In the genomic region with DNA sequence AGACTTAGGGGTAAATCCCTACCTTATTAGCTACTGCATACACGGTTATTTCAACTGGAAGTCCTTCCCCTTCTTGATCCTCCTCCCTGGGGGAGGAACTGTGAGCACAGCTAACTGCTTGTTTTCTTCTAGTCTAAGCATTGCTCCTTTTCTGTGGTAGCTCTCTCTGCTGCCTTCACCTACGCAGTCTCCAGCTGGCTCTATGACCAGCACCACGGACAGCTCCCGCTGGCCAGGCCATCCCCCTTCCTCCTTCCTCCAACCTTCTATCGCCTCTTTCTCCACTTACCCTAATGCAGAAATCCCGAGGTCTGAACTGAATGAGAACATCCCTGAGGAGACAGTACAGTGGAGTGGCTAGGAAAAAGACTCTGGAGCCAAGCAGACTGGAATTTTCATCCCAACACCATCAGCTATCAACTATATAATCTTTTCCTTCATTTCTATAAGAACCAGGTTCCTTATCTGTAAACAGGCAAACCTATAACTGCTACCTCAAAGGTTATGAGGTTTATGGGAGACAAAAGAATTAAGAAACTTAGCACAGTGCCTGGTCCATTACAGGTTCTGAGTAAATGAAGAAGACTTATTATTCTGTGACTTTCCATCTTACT, we compare ENCODE assay signal across 10 cellular contexts. TPM values are rescaled to one million over a fixed set of nuclear protein-coding genes. Genes with fewer than 3 reads are reported as not detected.
DNase-seq lines count a peak whose midpoint lies in the region; ATAC-seq and TF ChIP-seq lines count a peak whose summit lies in the region.
"Had no signal": no experiment of that assay in that cellular context is flagged by ENCODE, and none has a peak within 500 bp of the region (broad histone marks: within the 10 kb centered on the region; RNA-seq: fewer than 3 reads in every experiment).

No MANE protein-coding gene starts in this region.

- no TSS peak for BruUV-seq in OCI-LY7 (replicated peaks; lab: Mats Ljungman, UMichigan)

- no peaks in the 10 kb centered on the region for H3K9me2 ChIP-seq in OCI-LY7 (ENCODE audit: insufficient read depth, low read length)

- H3K27me3 Mint-ChIP-seq in activated CD4-positive, alpha-beta T cell treated with anti-CD3 and anti-CD28 coated beads, Interleukin-2, amount 10 ng/mL, durations not matched to agents 7 days and 5 days, result peaks cover 54% of the 10 kb centered on the region

- H3K36me3 Mint-ChIP-seq in activated CD4-positive, alpha-beta T cell treated with anti-CD3 and anti-CD28 coated beads, Interleukin-2, amount 10 ng/mL, durations not matched to agents 7 days and 5 days (ENCODE audit: low read depth), result no peaks in the 10 kb centered on the region
- H3K36me3 Mint-ChIP-seq: mesothelial cell of epicardium had no signal

- no peaks in the 10 kb centered on the region for H4K20me1 ChIP-seq in OCI-LY7 (ENCODE audit: insufficient read depth, low read length)

- no peak overlapping the region for H3K4me3 ChIP-seq in OCI-LY7 (ENCODE audit: low read depth, low read length, poor library complexity, severe bottlenecking)

- H3K79me2 ChIP-seq in OCI-LY7 (ENCODE audit: insufficient read depth, low read depth, low read length), result no peaks in the 10 kb centered on the region

- no peaks in the 10 kb centered on the region for H3K9me3 ChIP-seq in OCI-LY7 (ENCODE audit: low read length)

- H3K4me1 Mint-ChIP-seq in activated CD4-positive, alpha-beta T cell treated with anti-CD3 and anti-CD28 coated beads, Interleukin-2, amount 10 ng/mL, durations not matched to agents 7 days and 5 days, result peaks cover 4% of the 10 kb centered on the region

- POLR2A ChIA-PET in activated CD4-positive, alpha-beta T cell treated with anti-CD3 and anti-CD28 coated beads, Interleukin-2, amount 10 ng/mL, durations not matched to agents 7 days and 5 days (lab: Charles Lee), result interaction anchor here (0.7 kb wide), 1 partner anchor 224 kb away, joined by 3 read pairs; no protein-coding TSS in a partner anchor
- POLR2A ChIA-PET in OCI-LY7 (lab: Charles Lee), result interaction anchor here (0.6 kb wide), 1 partner anchor 166 kb away, joined by 9 read pairs; no protein-coding TSS in a partner anchor

- H3K36me3 ChIP-seq in OCI-LY7 (ENCODE audit: insufficient read depth, low read length), result no peaks in the 10 kb centered on the region

- no peak overlapping the region for H3K4me2 ChIP-seq in OCI-LY7 (ENCODE audit: low read length)

- intact Hi-C loops in OCI-LY7 (cut with micrococcal nuclease; ENCODE audit: unreplicated experiment), result no loop called here

- no peak overlapping the region for H3K27ac Mint-ChIP-seq in activated CD4-positive, alpha-beta T cell treated with anti-CD3 and anti-CD28 coated beads, Interleukin-2, amount 10 ng/mL, durations not matched to agents 7 days and 5 days
- H3K27ac Mint-ChIP-seq: mesothelial cell of epicardium had no signal

- H2AFZ ChIP-seq in OCI-LY7 (ENCODE audit: low read length), result no peak overlapping the region

- DNase-seq in activated CD4-positive, alpha-beta T cell treated with anti-CD3 and anti-CD28 coated beads, Interleukin-2, amount 10 ng/mL, durations not matched to agents 7 days and 5 days, result peak; percentile 25
- DNase-seq in activated CD4-positive, alpha-beta T cell treated with anti-CD3 and anti-CD28 coated beads, Interleukin-2, amount 50 U/mL, for 1 hour, result no peak
- DNase-seq in OCI-LY7 (ENCODE audit: low spot score) (peak; percentile 11), epidermal melanocyte (ENCODE audit: insufficient read length, low spot score) (peak; percentile 40), retina (peak; percentile 55), DMS79 (lab: John Stamatoyannopoulos, UW) (no peak)
- DNase-seq in activated T-cell treated with anti-CD3 and anti-CD28 coated beads, Interleukin-2, amount 50 U/mL, for 1 hour, result no peak

- TF ChIP-seq CTCF in OCI-LY7 (conservative IDR thresholded peaks at IDR 0.05; ENCODE audit: low read length), result no peak

- H3K9me3 Mint-ChIP-seq in activated CD4-positive, alpha-beta T cell treated with anti-CD3 and anti-CD28 coated beads, Interleukin-2, amount 10 ng/mL, durations not matched to agents 7 days and 5 days, result no peaks in the 10 kb centered on the region
- H3K9me3 Mint-ChIP-seq: mesothelial cell of epicardium had no signal

- CTCF ChIA-PET in activated CD4-positive, alpha-beta T cell treated with anti-CD3 and anti-CD28 coated beads, Interleukin-2, amount 10 ng/mL, durations not matched to agents 7 days and 5 days (lab: Charles Lee), result interaction anchor here (0.5 to 1.8 kb wide), 5 partner anchors 12 to 165 kb away, joined by 3 to 4 read pairs (median 4); no protein-coding TSS in a partner anchor
- CTCF ChIA-PET in OCI-LY7 (lab: Charles Lee; ENCODE audit: unreplicated experiment), result interaction anchor here (0.5 kb wide), 1 partner anchor 453 kb away, joined by 3 read pairs; a partner anchor contains a TSS

- no peak overlapping the region for H3K4me3 Mint-ChIP-seq in activated CD4-positive, alpha-beta T cell treated with anti-CD3 and anti-CD28 coated beads, Interleukin-2, amount 10 ng/mL, durations not matched to agents 7 days and 5 days
- H3K4me3 Mint-ChIP-seq: mesothelial cell of epicardium had no signal

- ATAC-seq in HG03460 (IDR thresholded peaks at IDR 0.05; ENCODE audit: unreplicated experiment), result no peak

- H3K27ac ChIP-seq in OCI-LY7 (ENCODE audit: low read depth, low read length, poor library complexity, severe bottlenecking), result no peak overlapping the region

- no peaks in the 10 kb centered on the region for H3K4me1 ChIP-seq in OCI-LY7 (ENCODE audit: insufficient read depth, low read length, poor library complexity, severe bottlenecking)

RNA-seq across cellular contexts. Expression of a gene that starts 4.7 kb away (rescaled TPM):
- total RNA-seq in activated CD4-positive, alpha-beta T cell treated with anti-CD3 and anti-CD28 coated beads, Interleukin-2, amount 10 ng/mL, durations not matched to agents 7 days and 5 days, result not detected
- not detected in 2 replicates for total RNA-seq in OCI-LY7 (2014; rRNA removed; shearing (Covaris generic))
- total RNA-seq in OCI-LY7 (2022), result not detected in 2 replicates
- total RNA-seq: mesothelial cell of epicardium; T-helper 1 cell treated with Interleukin-12 subunit alpha and Interleukin-12 subunit beta and Interleukin-4 antibody, amounts not matched to agents 30 ng/mL and 1 ng/mL, for 36 hours had no signal

RNA-seq across cellular contexts. Expression of a gene that starts 14.7 kb away (rescaled TPM):
- not detected for total RNA-seq in activated CD4-positive, alpha-beta T cell treated with anti-CD3 and anti-CD28 coated beads, Interleukin-2, amount 10 ng/mL, durations not matched to agents 7 days and 5 days
- not detected in 2 replicates for total RNA-seq in OCI-LY7 (2014; rRNA removed; shearing (Covaris generic))
- total RNA-seq in OCI-LY7 (2022), result not detected in 2 replicates
- total RNA-seq: T-helper 1 cell treated with Interleukin-12 subunit alpha and Interleukin-12 subunit beta and Interleukin-4 antibody, amounts not matched to agents 30 ng/mL and 1 ng/mL, for 36 hours had no signal

RNA-seq across cellular contexts. Expression of a gene that starts 52.8 kb away (rescaled TPM):
- not detected for total RNA-seq in activated CD4-positive, alpha-beta T cell treated with anti-CD3 and anti-CD28 coated beads, Interleukin-2, amount 10 ng/mL, durations not matched to agents 7 days and 5 days
- not detected in 2 replicates for total RNA-seq in OCI-LY7 (2014; rRNA removed; shearing (Covaris generic))
- total RNA-seq in OCI-LY7 (2022), result not detected in 2 replicates
- total RNA-seq: mesothelial cell of epicardium; T-helper 1 cell treated with Interleukin-12 subunit alpha and Interleukin-12 subunit beta and Interleukin-4 antibody, amounts not matched to agents 30 ng/mL and 1 ng/mL, for 36 hours had no signal

Comparison
In these comparisons a context has a peak if more than half of its experiments do, and no peak if none do; other contexts are left out.
1. DNase-seq: peak in activated CD4-positive, alpha-beta T cell treated with anti-CD3 and anti-CD28 coated beads, Interleukin-2, amount 10 ng/mL, durations not matched to agents 7 days and 5 days (single experiment), OCI-LY7 (single experiment), epidermal melanocyte (single experiment) and retina (single experiment); none in activated CD4-positive, alpha-beta T cell treated with anti-CD3 and anti-CD28 coated beads, Interleukin-2, amount 50 U/mL, for 1 hour (single experiment), activated T-cell treated with anti-CD3 and anti-CD28 coated beads, Interleukin-2, amount 50 U/mL, for 1 hour (single experiment) and DMS79 (single experiment).